25 cellular contexts compared by ENCODE assay signal in the genomic region with DNA sequence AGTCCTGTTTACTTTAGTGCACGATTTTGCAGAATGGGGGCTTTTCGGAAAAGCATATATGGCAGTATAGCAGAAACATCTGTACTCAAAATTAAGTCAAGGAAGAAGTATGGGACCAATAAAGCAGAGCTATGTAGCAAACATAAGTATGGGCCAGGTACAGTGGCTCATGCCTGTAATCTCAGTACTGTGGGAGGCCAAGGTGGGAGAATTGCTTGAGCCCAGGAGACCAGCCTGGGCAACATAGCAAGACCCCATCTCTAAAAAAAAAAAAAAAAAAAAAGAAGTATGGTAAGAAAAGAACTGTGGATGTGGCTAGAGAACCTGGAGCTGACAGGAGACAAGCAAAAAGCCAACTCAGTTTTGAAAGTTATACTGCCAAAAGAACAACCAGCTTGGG. TPM values are rescaled to one million over a fixed set of nuclear protein-coding genes. Genes with fewer than 3 reads are reported as not detected.
DNase-seq lines count a peak whose midpoint lies in the region; ATAC-seq, FAIRE-seq and TF ChIP-seq lines count a peak whose summit lies in the region.
"Had no signal": no experiment of that assay in that cellular context is flagged by ENCODE, and none has a peak within 500 bp of the region (broad histone marks: within the 10 kb centered on the region; RNA-seq: fewer than 3 reads in every experiment).

No MANE protein-coding gene starts in this region.

- no peak overlapping the region for H3K9ac ChIP-seq in HepG2 (ENCODE audit: insufficient read depth, low read depth, low read length)
- H3K9ac ChIP-seq: BLaER1 treated with 17β-estradiol and CSF1 and Interleukin-3, amounts not matched to agents 10 nM and 100 nM had no signal

- H3K27ac ChIP-seq in HepG2 (ENCODE audit: extremely low read length, insufficient read depth, low read length) (no peak overlapping the region), right lobe of liver (no peak overlapping the region), right atrium auricular region (no peak overlapping the region), coronary artery (no peak overlapping the region)
- H3K27ac ChIP-seq: A549; BLaER1 treated with 17β-estradiol and CSF1 and Interleukin-3, amounts not matched to agents 10 nM and 100 nM had no signal

- in situ Hi-C loops in HepG2 (cut with HindIII; ENCODE audit: extremely low pct_ligation_motif_present, low pct_unique_long_range_greater_than_20kb): no loop called here

- H3K36me3 Mint-ChIP-seq in WTC11: no peaks in the 10 kb centered on the region
- peaks cover 5% of the 10 kb centered on the region for H3K36me3 Mint-ChIP-seq in central memory CD8-positive, alpha-beta T cell (ENCODE audit: insufficient read depth)

- H3K4me3 Mint-ChIP-seq in WTC11: no peak overlapping the region
- H3K4me3 Mint-ChIP-seq in central memory CD8-positive, alpha-beta T cell: no peak overlapping the region
- H3K4me3 Mint-ChIP-seq: CD14-positive monocyte; CD4-positive, alpha-beta T cell; CD8-positive, alpha-beta memory T cell had no signal

- H3K4me3 ChIP-seq in HepG2 (replicated peaks in 1 of 3; ENCODE audit: insufficient read depth in 1 of 3, low read depth in 2 of 3, low read length in 3 of 3): no peak overlapping the region
- no peak overlapping the region for H3K4me3 ChIP-seq in right lobe of liver
- no peak overlapping the region for H3K4me3 ChIP-seq in right atrium auricular region
- H3K4me3 ChIP-seq in coronary artery: no peak overlapping the region
- H3K4me3 ChIP-seq: A549; BLaER1 treated with 17β-estradiol and CSF1 and Interleukin-3, amounts not matched to agents 10 nM and 100 nM; GM12878; HAP-1 had no signal

- peaks cover 37% of the 10 kb centered on the region for H3K79me2 ChIP-seq in HepG2 (ENCODE audit: insufficient read depth, low read length)

- H4K20me1 ChIP-seq in HepG2 (ENCODE audit: insufficient read depth, low read length): peaks cover 3% of the 10 kb centered on the region

- no peaks in the 10 kb centered on the region for H3K27me3 ChIP-seq in HepG2 (ENCODE audit: control insufficient read depth in 1 of 2, insufficient read depth in 2 of 2, low read length in 2 of 2)
- no peaks in the 10 kb centered on the region for H3K27me3 ChIP-seq in right lobe of liver
- H3K27me3 ChIP-seq in right atrium auricular region: no peaks in the 10 kb centered on the region
- H3K27me3 ChIP-seq: BE2C; BLaER1 treated with 17β-estradiol and CSF1 and Interleukin-3, amounts not matched to agents 10 nM and 100 nM had no signal

- FAIRE-seq in HepG2 (lab: Jason Lieb, UNC): no peak
- FAIRE-seq: A549, D721Med, GM12878, H54 had no signal

- POLR2A ChIA-PET in HepG2 (lab: Yijun Ruan, JAX) (no interaction called here), WTC11 (lab: Charles Lee) (interaction anchor here (0.6 kb wide), 2 partner anchors 51 to 490 kb away, joined by 3 read pairs; no protein-coding TSS in a partner anchor)

- H3K36me3 ChIP-seq in HepG2 (replicated peaks in 1 of 2; ENCODE audit: control insufficient read depth in 1 of 2, insufficient read depth in 2 of 2, low read length in 2 of 2) (peaks cover 1 to 4% of the 10 kb centered on the region in 2 experiments; a peak in 1 of 5 replicates), right lobe of liver (no peaks in the 10 kb centered on the region), right atrium auricular region (no peaks in the 10 kb centered on the region)
- H3K36me3 ChIP-seq: BE2C, HAP-1 had no signal

- ATAC-seq in HepG2 (no peak), right lobe of liver (no peak), WTC11 (no peak), GM21528 (IDR thresholded peaks at IDR 0.05; ENCODE audit: low FRiP score, unreplicated experiment) (no peak)
- no peak for ATAC-seq in central memory CD8-positive, alpha-beta T cell (replicated peaks; ENCODE audit: extremely low read depth, poor library complexity, severe bottlenecking)
- ATAC-seq: A549, GM12878 had no signal

- 90% methylated on average over 2 of the region's 2 CpGs for WGBS in HepG2 (ENCODE audit: low lambda C conversion rate)
- WGBS in right lobe of liver (ENCODE audit: insufficient coverage, low coverage, low lambda C conversion rate, missing lambda C conversion rate): 94% methylated on average over 2 of the region's 2 CpGs

- CTCF ChIA-PET in HepG2 (lab: Yijun Ruan, JAX; ENCODE audit: low intra/inter-chr PET ratio, low total read pairs): no interaction called here
- CTCF ChIA-PET in WTC11 (lab: Charles Lee): interaction anchor here (3.0 kb wide), 1 partner anchor 42 kb away, joined by 9 read pairs; no protein-coding TSS in a partner anchor

- BruUV-seq in HepG2 (replicated peaks; lab: Mats Ljungman, UMichigan): no TSS peak

- H3K4me1 ChIP-seq in HepG2 (ENCODE audit: insufficient read depth, low read length) (peaks cover 7% of the 10 kb centered on the region; the same call in 1 of the 2 replicates), right lobe of liver (peaks cover 0 to 3% (median 0%) of the 10 kb centered on the region in 4 donors), right atrium auricular region (no peaks in the 10 kb centered on the region)
- H3K4me1 ChIP-seq: BE2C had no signal

- H3K27me3 Mint-ChIP-seq in WTC11 (ENCODE audit: low read depth): no peaks in the 10 kb centered on the region
- H3K27me3 Mint-ChIP-seq in central memory CD8-positive, alpha-beta T cell: no peaks in the 10 kb centered on the region
- H3K27me3 Mint-ChIP-seq: CD4-positive, alpha-beta T cell; CD8-positive, alpha-beta memory T cell had no signal

- H3K9me3 ChIP-seq in HepG2 (ENCODE audit: low read length) (no peaks in the 10 kb centered on the region), right lobe of liver (no peaks in the 10 kb centered on the region), right atrium auricular region (no peaks in the 10 kb centered on the region)
- H3K9me3 ChIP-seq: A549; BE2C; BLaER1 treated with 17β-estradiol and CSF1 and Interleukin-3, amounts not matched to agents 10 nM and 100 nM; HAP-1 had no signal

- no peak for TF ChIP-seq POLR2A in HepG2 (IDR thresholded peaks at IDR 0.05; ENCODE audit: insufficient read depth in 1 of 2, low read depth in 2 of 2, low read length in 2 of 2)
- TF ChIP-seq POLR2A in right lobe of liver (IDR thresholded peaks at IDR 0.05): no peak

- no peaks in the 10 kb centered on the region for H3K9me3 Mint-ChIP-seq in WTC11
- H3K9me3 Mint-ChIP-seq in central memory CD8-positive, alpha-beta T cell: no peaks in the 10 kb centered on the region
- H3K9me3 Mint-ChIP-seq: CD4-positive, alpha-beta T cell; CD8-positive, alpha-beta memory T cell had no signal

- no peak for TF ChIP-seq CTCF in HepG2 (CRISPR knock-in tag; IDR thresholded peaks at IDR 0.05)
- no peak for TF ChIP-seq CTCF in right lobe of liver (IDR thresholded peaks at IDR 0.05)
- no peak for TF ChIP-seq CTCF in WTC11 (IDR thresholded peaks at IDR 0.05)
- TF ChIP-seq CTCF in right atrium auricular region (IDR thresholded peaks at IDR 0.05): no peak
- no peak for TF ChIP-seq CTCF in coronary artery (IDR thresholded peaks at IDR 0.05)

- intact Hi-C loops in HepG2 (cut with micrococcal nuclease; ENCODE audit: unreplicated experiment): no loop called here
- intact Hi-C loops in right lobe of liver (cut with DNase I): no loop called here

- DNase-seq in HepG2 (ENCODE audit: low spot score): no peak
- no peak for DNase-seq in right lobe of liver
- DNase-seq in WTC11 (ENCODE audit: low spot score): no peak
- no peak for DNase-seq in central memory CD8-positive, alpha-beta T cell (ENCODE audit: low spot score in 2 of 2)
- DNase-seq in right atrium auricular region (ENCODE audit: low spot score): no peak
- no peak for DNase-seq in coronary artery (ENCODE audit: low spot score)
- DNase-seq: 8988T; ACHN; AML-193; BE2C; CD4-positive, alpha-beta T cell; CD8-positive, alpha-beta memory T cell; DMS 273 treated with DMSO at 0.1 percent for 48 hours; DMS79; EL; GDM1; GOT3 had no signal

- no peak for TF ChIP-seq RAD21 in HepG2 (CRISPR knock-in tag; IDR thresholded peaks at IDR 0.05)

- peaks cover 15% of the 10 kb centered on the region for H3K4me1 Mint-ChIP-seq in WTC11
- H3K4me1 Mint-ChIP-seq in central memory CD8-positive, alpha-beta T cell: peaks cover 47% of the 10 kb centered on the region

- no peak overlapping the region for H3K27ac Mint-ChIP-seq in WTC11
- H3K27ac Mint-ChIP-seq in central memory CD8-positive, alpha-beta T cell (ENCODE audit: low read depth): peak overlapping the region; percentile 19
- H3K27ac Mint-ChIP-seq: CD4-positive, alpha-beta T cell had no signal

- no peak overlapping the region for H2AFZ ChIP-seq in HepG2 (ENCODE audit: low read length)

- no peak overlapping the region for H3K4me2 ChIP-seq in HepG2 (ENCODE audit: low read depth, low read length)
- H3K4me2 ChIP-seq: A549; BLaER1 treated with 17β-estradiol and CSF1 and Interleukin-3, amounts not matched to agents 10 nM and 100 nM had no signal

- TF ChIP-seq EP300 in HepG2 (IDR thresholded peaks at IDR 0.05; ENCODE audit: low read depth in 2 of 2, low read length in 2 of 2) (no peak), HepG2 (CRISPR knock-in tag; IDR thresholded peaks at IDR 0.05; ENCODE audit: borderline replicate concordance) (no peak)

TF ChIP-seq in WTC11, 78 proteins besides CTCF, POLR2A, EP300 and RAD21 (continues in another document):
- peak; percentile 31; the same call in 1 of the 2 replicates for TF ChIP-seq ZNF121 (CRISPR knock-in tag; IDR thresholded peaks at IDR 0.05)

RNA-seq across cellular contexts. Expression of a gene that starts 36.1 kb away (rescaled TPM):
- total RNA-seq in HepG2 (2016; rRNA removed; fragmentation: Illumina TruSeq; extraction: Trizol) (30.2 and 58.2 TPM in 2 replicates), right lobe of liver (10 to 100 TPM; 16.9 to 36.8 (median 24.3) TPM), WTC11 (2021) (40.8 to 46.0 TPM (median 44.2 TPM) in 3 replicates), right atrium auricular region (10 to 100 TPM; 24.6 to 25.4 TPM)
- 12.2 and 13.8 TPM in 2 replicates for total RNA-seq in HepG2 (2016; cell fraction: cytosol; rRNA removed; fragmentation: Illumina TruSeq; extraction: Trizol; ENCODE audit: low read depth)
- 28.9 and 51.4 TPM in 2 replicates for total RNA-seq in HepG2 (2016; cell fraction: insoluble cytoplasmic fraction; rRNA removed; fragmentation: Illumina TruSeq; extraction: Trizol)
- total RNA-seq in HepG2 (2016; cell fraction: membrane; rRNA removed; fragmentation: Illumina TruSeq; extraction: Trizol): 22.6 and 24.4 TPM in 2 replicates
- total RNA-seq in HepG2 (2016; cell fraction: nucleus; rRNA removed; fragmentation: Illumina TruSeq; extraction: Trizol): 28.7 and 34.7 TPM in 2 replicates
- 15.8 and 16.2 TPM in 2 replicates for polyA plus RNA-seq in HepG2 (2011; rRNA removed)
- 8.1 and 11.9 TPM in 2 replicates for polyA plus RNA-seq in HepG2 (2011; cell fraction: cytosol; rRNA removed)
- polyA plus RNA-seq in HepG2 (2011; cell fraction: nucleus; rRNA removed): 10.7 and 11.7 TPM in 2 replicates
- 9.9 and 13.6 TPM in 2 replicates for polyA plus RNA-seq in HepG2 (2012)
- polyA plus RNA-seq in HepG2 (2016; cell fraction: cytosol; fragmentation: Illumina TruSeq; extraction: Trizol; ENCODE audit: low read depth): 1.9 and 2.2 TPM in 2 replicates
- 36.1 and 37.0 TPM in 2 replicates for polyA plus RNA-seq in HepG2 (2016; cell fraction: insoluble cytoplasmic fraction; fragmentation: Illumina TruSeq; extraction: Trizol; ENCODE audit: low read depth)
- 8.3 and 8.9 TPM in 2 replicates for polyA plus RNA-seq in HepG2 (2016; cell fraction: membrane; fragmentation: Illumina TruSeq; extraction: Trizol; ENCODE audit: low read depth)
- 34.4 and 37.4 TPM in 2 replicates for polyA plus RNA-seq in HepG2 (2016; cell fraction: nucleus; fragmentation: Illumina TruSeq; extraction: Trizol; ENCODE audit: insufficient read depth, low read depth)
- 46.7 and 47.2 TPM in 2 replicates for polyA minus RNA-seq in HepG2 (2011; rRNA and poly(A)+ RNA removed; ENCODE audit: low replicate concordance)
- polyA minus RNA-seq in HepG2 (2011; cell fraction: cytosol; rRNA and poly(A)+ RNA removed): 38.3 and 51.1 TPM in 2 replicates
- polyA minus RNA-seq in HepG2 (2011; cell fraction: nucleus; rRNA and poly(A)+ RNA removed): 32.1 and 40.2 TPM in 2 replicates
